Comparison of ENCODE assay signal across 15 cellular contexts in genomic region chr3:46370784-46371183, GRCh38. TPM values are rescaled to one million over a fixed set of nuclear protein-coding genes. Genes with fewer than 3 reads are reported as not detected.
A peak's percentile ranks its signal among the peaks of the same experiment; 100 is the strongest.
DNase-seq lines count a peak whose midpoint lies in the region; FAIRE-seq and TF ChIP-seq lines count a peak whose summit lies in the region.
"Had no signal": no experiment of that assay in that cellular context is flagged by ENCODE, and none has a peak within 500 bp of the region (broad histone marks: within the 10 kb centered on the region; RNA-seq: fewer than 3 reads in every experiment).

CCR5 (plus strand) TSS chr3:46370946; CDS start chr3:46372903, 1,957 bp downstream.

- H2AFZ ChIP-seq in keratinocyte (ENCODE audit: control insufficient read depth, low read length): no peak within 1 kb of the TSS

- no peak within 1 kb of the TSS for H3K9ac ChIP-seq in keratinocyte (ENCODE audit: control insufficient read depth, extremely low read depth, insufficient read depth, low read length)

- H3K4me3 ChIP-seq in keratinocyte (ENCODE audit: control insufficient read depth in 2 of 3, extremely low read depth in 1 of 3, insufficient read depth in 2 of 3, low read depth in 1 of 3, low read length in 3 of 3): no peak within 1 kb of the TSS
- H3K4me3 ChIP-seq: testis had no signal

- H3K79me2 ChIP-seq in keratinocyte (ENCODE audit: control insufficient read depth, insufficient read depth, low read length): no peaks in the 10 kb centered on the region

- H4K20me1 ChIP-seq in keratinocyte (ENCODE audit: control insufficient read depth, extremely low read depth, insufficient read depth, low read length): no peaks in the 10 kb centered on the region

- TF ChIP-seq CTCF in VCaP (conservative IDR thresholded peaks at IDR 0.05): no peak
- TF ChIP-seq CTCF in keratinocyte (optimal IDR thresholded peaks at IDR 0.05 in 1 of 3, IDR thresholded peaks at IDR 0.05 in 1 of 3, conservative IDR thresholded peaks at IDR 0.05 in 1 of 3; ENCODE audit: extremely low read depth in 1 of 3, insufficient read depth in 2 of 3, low read length in 3 of 3): no peak

- DNase-seq in activated CD8-positive, alpha-beta memory T cell treated with anti-CD3 and anti-CD28 coated beads for 24 hours: peak; percentile 47
- no peak for DNase-seq in activated CD8-positive, alpha-beta memory T cell treated with anti-CD3 and anti-CD28 coated beads, Interleukin-2, amount 50 U/mL, for 48 hours
- DNase-seq in keratinocyte (ENCODE audit: low read depth, low spot score) (no peak), substantia nigra (lab: John Stamatoyannopoulos, UW) (no peak), frontal cortex (ENCODE audit: low spot score in 2 of 2) (no peak), AG20443 (ENCODE audit: low spot score) (no peak), NCI-H1092 (lab: John Stamatoyannopoulos, UW) (no peak)
- DNase-seq: amniotic stem cell, GDM1, GOT3, naive B cell, NCI-H774, testis had no signal

- H3K27ac ChIP-seq in VCaP (peak within 1 kb of the TSS; percentile 68), keratinocyte (ENCODE audit: control insufficient read depth, insufficient read depth, low read length) (no peak within 1 kb of the TSS), substantia nigra (ENCODE audit: low read depth, low read length, poor library complexity, severe bottlenecking) (peak within 1 kb of the TSS; percentile 43)
- H3K27ac ChIP-seq: testis had no signal

- no peak within 1 kb of the TSS for H3K4me2 ChIP-seq in keratinocyte (ENCODE audit: control insufficient read depth, extremely low read depth, insufficient read depth, low read depth, low read length)

- H3K4me1 ChIP-seq in keratinocyte (ENCODE audit: control insufficient read depth, extremely low read depth, insufficient read depth, low read length): peaks cover 2% of the 10 kb centered on the region
- H3K4me1 ChIP-seq: testis had no signal

- H3K36me3 ChIP-seq in keratinocyte (ENCODE audit: control insufficient read depth in 2 of 2, extremely low read depth in 1 of 2, insufficient read depth in 2 of 2, low read length in 2 of 2): no peaks in the 10 kb centered on the region

- H3K9me3 ChIP-seq in keratinocyte (ENCODE audit: control insufficient read depth, low read depth, low read length): no peaks in the 10 kb centered on the region
- H3K9me3 ChIP-seq: testis had no signal

- FAIRE-seq in keratinocyte (lab: Jason Lieb, UNC): peak; percentile 55
- no peak for FAIRE-seq in frontal cortex (lab: Jason Lieb, UNC)
- FAIRE-seq: endothelial cell of umbilical vein had no signal

- peaks cover 7% of the 10 kb centered on the region for H3K27me3 ChIP-seq in keratinocyte (ENCODE audit: control insufficient read depth, extremely low read depth, insufficient read depth, low read length)
- H3K27me3 ChIP-seq: testis had no signal

- dilution Hi-C loops in keratinocyte (cut with MboI; ENCODE audit: extremely low pct_ligation_motif_present, low sequenced_read_pairs): no loop called here

- no peaks in the 10 kb centered on the region for H3K9me1 ChIP-seq in keratinocyte (ENCODE audit: control insufficient read depth, extremely low read depth, insufficient read depth, low read length)

RNA-seq across cellular contexts. Expression of gene CCR5, which starts in this region (rescaled TPM):
- polyA plus RNA-seq in keratinocyte: 0.07 to 0.54 TPM (median 0.14 TPM) in 3 replicates
- not detected for polyA plus RNA-seq in keratinocyte (2011; ENCODE audit: low read depth)
- polyA plus RNA-seq in keratinocyte (2011; cell fraction: cytosol; rRNA removed): 0.03 and 0.17 TPM in 2 replicates
- polyA plus RNA-seq in keratinocyte (2011; cell fraction: nucleus; rRNA removed): 0.33 and 0.43 TPM in 2 replicates
- 0.10 and 0.18 TPM in 2 replicates for polyA plus RNA-seq in keratinocyte (2012; ENCODE audit: low replicate concordance)
- 0.49 TPM in 1 of 3 replicates, not detected in the others for polyA minus RNA-seq in keratinocyte
- not detected for polyA minus RNA-seq in keratinocyte (2011; cell fraction: cytosol; rRNA and poly(A)+ RNA removed)
- 0.11 and 0.62 TPM in 2 replicates for polyA minus RNA-seq in keratinocyte (2011; cell fraction: nucleus; rRNA and poly(A)+ RNA removed)
- total RNA-seq in frontal cortex: under 0.01 TPM
- total RNA-seq: endothelial cell of umbilical vein had no signal
- polyA plus RNA-seq: endothelial cell of umbilical vein had no signal
